Comparison of ENCODE assay signal across 25 cellular contexts in the genomic region with DNA sequence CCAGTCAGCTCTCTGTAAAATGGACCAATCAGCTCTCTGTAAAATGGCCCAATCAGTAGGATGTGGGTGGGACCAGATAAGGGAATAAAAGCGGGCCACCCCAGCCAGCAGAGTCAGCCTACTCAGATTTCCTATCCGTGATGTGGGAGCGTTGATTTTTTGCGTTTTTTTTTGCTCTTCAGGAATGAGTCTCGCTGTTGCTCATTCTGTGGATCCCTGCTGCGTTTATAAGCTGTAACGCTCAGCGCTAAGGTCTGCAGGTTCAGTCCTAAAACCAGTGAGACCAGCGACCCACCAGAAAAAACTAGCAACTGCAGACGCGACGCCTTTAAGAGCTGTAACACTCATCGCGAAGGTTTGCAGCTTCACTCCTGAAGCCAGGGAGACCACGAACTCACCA.
"Had no signal": no experiment of that assay in that cellular context is flagged by ENCODE, and none has a peak within 500 bp of the region (broad histone marks: within the 10 kb centered on the region; RNA-seq: fewer than 3 reads in every experiment).

No MANE protein-coding gene starts in this region.

- H3K4me2 ChIP-seq: KMS-11, SK-N-SH had no signal

- H3K9ac ChIP-seq: KMS-11, SK-N-SH had no signal

- DNase-seq: Kasumi-1, MM.1S, MV-4-11, NCI-H1048, NCI-H1105, NCI-H1417, NCI-H1436 treated with DMSO at 0.1 percent for 48 hours, NCI-H1694, NCI-H187 treated with DMSO at 0.1 percent for 48 hours, NCI-H2029 treated with DMSO at 0.1 percent for 48 hours, NCI-H2171 treated with DMSO at 0.1 percent for 48 hours, NCI-H345, NCI-H446 treated with DMSO at 0.1 percent for 48 hours, NCI-H524 treated with DMSO at 0.1 percent for 48 hours, NCI-H69, NCI-H774, Right ventricle myocardium superior, RPMI8226, SIG-M5, SK-N-SH, SW 1271, T-cell had no signal

- H3K4me3 ChIP-seq: K562 had no signal

- H3K27ac ChIP-seq: HL-60, KMS-11 had no signal

- H3K9me3 ChIP-seq: SK-N-SH had no signal
